In the genomic region with DNA sequence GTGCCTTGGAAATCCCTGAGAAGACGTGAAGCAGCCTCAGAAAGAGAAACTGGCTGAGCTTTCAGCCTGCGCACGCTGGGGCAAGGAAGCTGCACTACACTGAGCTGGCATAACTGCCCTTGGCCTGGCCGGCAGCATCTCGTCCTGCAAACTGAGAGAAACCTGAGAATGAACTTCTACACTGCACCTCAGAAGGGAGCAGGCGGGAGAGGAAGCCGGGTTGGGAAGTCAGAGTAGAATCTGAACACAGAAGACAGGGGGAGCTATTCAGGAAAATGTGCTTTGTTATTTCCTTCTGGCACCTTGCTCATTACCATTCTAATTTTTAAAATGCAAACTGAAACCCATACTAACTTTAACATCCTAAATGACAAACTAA, we compare ENCODE assay signal across 8 cellular contexts.
DNase-seq lines count a peak whose midpoint lies in the region; ATAC-seq and TF ChIP-seq lines count a peak whose summit lies in the region.

No MANE protein-coding gene starts in this region.

- H3K27me3 ChIP-seq in left lung = no peaks in the 10 kb centered on the region

- H3K4me1 Mint-ChIP-seq in brain = peaks cover 88% of the 10 kb centered on the region

- H3K27ac ChIP-seq in 22Rv1 (no peak overlapping the region), left lung (peak overlapping the region; percentile 1 to 24)

- DNase-seq in left lung (peak in 1 of 2 donors; percentile 31), OCI-M1 (lab: John Stamatoyannopoulos, UW) (no peak), cerebellar nuclear complex (lab: John Stamatoyannopoulos, UW) (no peak), NCI-H1694 (lab: John Stamatoyannopoulos, UW) (no peak)

- TF ChIP-seq CTCF in 22Rv1 (IDR thresholded peaks at IDR 0.05) (peak; percentile 35), brain (conservative IDR thresholded peaks at IDR 0.05) (peak; percentile 26 to 50), left lung (IDR thresholded peaks at IDR 0.05) (peak; percentile 15 to 31)

- peaks cover 0 to 92% of the 10 kb centered on the region in 2 donors for H3K4me1 ChIP-seq in left lung

- H3K27ac Mint-ChIP-seq in brain = peak overlapping the region in 3 of 5 experiments; percentile 49 to 59 (median 52)

- H3K27me3 Mint-ChIP-seq in brain = peaks cover 3% of the 10 kb centered on the region

- no peak overlapping the region for H3K4me3 Mint-ChIP-seq in brain

- H3K36me3 Mint-ChIP-seq in brain = peaks cover 40% of the 10 kb centered on the region

- H3K9me3 Mint-ChIP-seq in brain = peaks cover 0 to 4% (median 0%) of the 10 kb centered on the region in 5 experiments

- intact Hi-C loops in left lung (cut with DNase I) = no loop called here

- ATAC-seq in GM19467 (IDR thresholded peaks at IDR 0.05; ENCODE audit: unreplicated experiment) = peak; percentile 56
- no peak for ATAC-seq in left lung
- no peak for ATAC-seq in GM21390 (IDR thresholded peaks at IDR 0.05; ENCODE audit: unreplicated experiment)

- H3K9me3 ChIP-seq in left lung = no peaks in the 10 kb centered on the region

- no peak overlapping the region for H3K4me3 ChIP-seq in left lung

- H3K36me3 ChIP-seq in left lung = peaks cover 0 to 10% of the 10 kb centered on the region in 2 donors
